Comparison of ENCODE assay signal across 24 cellular contexts in the genomic region with DNA sequence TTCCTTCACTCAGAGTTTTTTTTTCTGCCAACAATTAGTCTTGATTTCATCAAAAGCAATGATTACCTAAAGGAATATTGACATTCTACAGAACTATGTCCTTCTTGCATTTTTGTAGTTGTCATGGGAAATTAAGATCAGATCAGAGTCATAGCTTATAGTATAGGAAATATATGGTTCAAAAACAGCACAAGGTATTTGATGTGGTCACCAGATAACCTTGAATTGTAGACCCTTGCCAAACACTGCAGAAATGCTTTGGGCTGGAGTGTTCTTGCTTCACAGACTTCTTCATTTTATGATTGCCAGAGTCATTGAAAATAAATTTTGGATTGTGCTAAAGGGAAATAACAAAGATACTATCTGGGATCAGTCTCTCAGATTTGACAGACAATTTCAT.
"Had no signal": no experiment of that assay in that cellular context is flagged by ENCODE, and none has a peak within 500 bp of the region (broad histone marks: within the 10 kb centered on the region; RNA-seq: fewer than 3 reads in every experiment).

No MANE protein-coding gene starts in this region.

- H3K4me1 ChIP-seq: SJCRH30 had no signal

- ATAC-seq: Panc1 had no signal

- H3K4me3 ChIP-seq: MG63, SJCRH30, SK-N-MC had no signal

- DNase-seq: activated CD4-positive, alpha-beta T cell treated with anti-CD3 and anti-CD28 coated beads, Interleukin-2, amount 50 U/mL, for 1 hour; activated CD8-positive, alpha-beta memory T cell treated with anti-CD3 and anti-CD28 coated beads, Interleukin-2, amount 50 U/mL, for 4 hours; activated effector memory CD4-positive, alpha-beta T cell treated with anti-CD3 and anti-CD28 coated beads, Interleukin-2, amount 50 U/mL, for 16 hours; activated naive CD4-positive, alpha-beta T cell; activated naive CD4-positive, alpha-beta T cell treated with anti-CD3 and anti-CD28 coated beads, Interleukin-2, amount 50 U/mL, for 16 hours; activated T-cell treated with anti-CD3 and anti-CD28 coated beads, Interleukin-2, amount 50 U/mL, for 48 hours; aorta; brain microvascular endothelial cell; central memory CD4-positive, alpha-beta T cell; Kasumi-1; KG1; MG63; NCI-H1048; NCI-H1105 treated with DMSO at 0.1 percent for 48 hours; NCI-H1436; NCI-H1694; NCI-H1930; NCI-H2081 treated with DMSO at 0.1 percent for 48 hours; NCI-H345; NCI-H524 treated with DMSO at 0.1 percent for 48 hours; SHP77; SJCRH30 had no signal

- H3K27ac ChIP-seq: brain microvascular endothelial cell, SJCRH30, SK-N-MC had no signal

- H3K36me3 ChIP-seq: brain microvascular endothelial cell, MG63, SJCRH30 had no signal

- H3K27me3 ChIP-seq: brain microvascular endothelial cell, MG63, SJCRH30 had no signal

- H3K9me3 ChIP-seq: MG63, SJCRH30 had no signal
